24 cellular contexts compared by ENCODE assay signal in genomic region chr17:81046770-81047359, GRCh38. TPM values are rescaled to one million over a fixed set of nuclear protein-coding genes. Genes with fewer than 3 reads are reported as not detected.
DNase-seq lines count a peak whose midpoint lies in the region; ATAC-seq and TF ChIP-seq lines count a peak whose summit lies in the region.
"Had no signal": no experiment of that assay in that cellular context is flagged by ENCODE, and none has a peak within 500 bp of the region (broad histone marks: within the 10 kb centered on the region; RNA-seq: fewer than 3 reads in every experiment).

No MANE protein-coding gene starts in this region.

- no TSS peak for BruUV-seq in Panc1 (replicated peaks; lab: Mats Ljungman, UMichigan)

- H3K27ac ChIP-seq in Panc1 (ENCODE audit: low read length) (peak overlapping the region; percentile 99), gastroesophageal sphincter (peak overlapping the region in 3 of 4 donors; percentile 48 to 81 (median 79)), parathyroid adenoma (peak overlapping the region; percentile 22), vagina (peak overlapping the region; percentile 7)
- H3K27ac ChIP-seq: colonic mucosa, foreskin keratinocyte, hepatocyte had no signal

- peaks cover 36% of the 10 kb centered on the region for H3K79me2 ChIP-seq in parathyroid adenoma

- H3K9ac ChIP-seq in parathyroid adenoma: no peak overlapping the region

- no peak overlapping the region for H2AFZ ChIP-seq in parathyroid adenoma
- H2AFZ ChIP-seq: hepatocyte had no signal

- 85% methylated on average over 12 of the region's 18 CpGs; no CpG with 5 or more reads in 1 of the 2 donors for WGBS in gastroesophageal sphincter (ENCODE audit: low coverage in 1 of 2), 2 donors

- TF ChIP-seq CTCF in Panc1 (IDR thresholded peaks at IDR 0.05) (no peak), gastroesophageal sphincter (IDR thresholded peaks at IDR 0.05) (no peak), parathyroid adenoma (IDR thresholded peaks at IDR 0.05) (no peak), vagina (IDR thresholded peaks at IDR 0.05) (no peak)

- H3K27me3 ChIP-seq in Panc1 (ENCODE audit: control insufficient read depth, insufficient read depth, low read length): no peaks in the 10 kb centered on the region
- H3K27me3 ChIP-seq in gastroesophageal sphincter: no peaks in the 10 kb centered on the region
- H3K27me3 ChIP-seq in parathyroid adenoma (ENCODE audit: control insufficient read depth, insufficient read depth, low read length): no peaks in the 10 kb centered on the region
- H3K27me3 ChIP-seq in vagina: no peaks in the 10 kb centered on the region
- H3K27me3 ChIP-seq: colonic mucosa, foreskin keratinocyte, hepatocyte had no signal

- in situ Hi-C loops in Panc1 (cut with HindIII; ENCODE audit: low pct_unique_long_range_greater_than_20kb, low sequenced_read_pairs): no loop called here

- POLR2A ChIA-PET in Panc1 (lab: Charles Lee): no interaction called here

- no peak overlapping the region for H3K4me3 ChIP-seq in Panc1 (ENCODE audit: low read depth in 2 of 2, low read length in 2 of 2)
- H3K4me3 ChIP-seq in gastroesophageal sphincter: no peak overlapping the region
- no peak overlapping the region for H3K4me3 ChIP-seq in parathyroid adenoma (ENCODE audit: low read depth, low read length)
- H3K4me3 ChIP-seq in vagina: no peak overlapping the region
- H3K4me3 ChIP-seq: colonic mucosa, hepatocyte, K562 had no signal

- H3K4me2 ChIP-seq in parathyroid adenoma (ENCODE audit: low read length): no peak overlapping the region
- H3K4me2 ChIP-seq: hepatocyte had no signal

- H3K9me3 ChIP-seq in Panc1 (ENCODE audit: control insufficient read depth, insufficient read depth, low read depth, low read length) (no peaks in the 10 kb centered on the region), gastroesophageal sphincter (no peaks in the 10 kb centered on the region), parathyroid adenoma (ENCODE audit: control insufficient read depth, low read length) (no peaks in the 10 kb centered on the region), vagina (no peaks in the 10 kb centered on the region)
- H3K9me3 ChIP-seq: colonic mucosa had no signal

- CTCF ChIA-PET in Panc1 (lab: Charles Lee): no interaction called here

- no peak for TF ChIP-seq POLR2A in gastroesophageal sphincter (IDR thresholded peaks at IDR 0.05)
- TF ChIP-seq POLR2A in vagina (IDR thresholded peaks at IDR 0.05): no peak

- intact Hi-C loops in Panc1 (cut with micrococcal nuclease; ENCODE audit: unreplicated experiment) (no loop called here), vagina (cut with DNase I) (loop anchor here (5.0 kb wide), 1 partner anchor 40 kb away; no protein-coding TSS in a partner anchor)

- H3K4me1 ChIP-seq in Panc1 (ENCODE audit: control insufficient read depth, insufficient read depth, low read length) (peaks cover 99% of the 10 kb centered on the region), gastroesophageal sphincter (peaks cover 0 to 98% (median 42%) of the 10 kb centered on the region in 3 donors), parathyroid adenoma (peaks cover 17% of the 10 kb centered on the region), vagina (peaks cover 83% of the 10 kb centered on the region)

- DNase-seq in Panc1 (ENCODE audit: low read depth, low spot score): no peak
- no peak for DNase-seq in vagina (ENCODE audit: extremely low spot score in 2 of 2)
- no peak for DNase-seq in activated naive CD4-positive, alpha-beta T cell (lab: John Stamatoyannopoulos, UW)
- DNase-seq: activated CD4-positive, alpha-beta memory T cell treated with anti-CD3 and anti-CD28 coated beads for 36 hours; activated CD8-positive, alpha-beta memory T cell treated with anti-CD3 and anti-CD28 coated beads, Interleukin-2, amount 50 U/mL, for 48 hours; amygdala; colonic mucosa; effector memory CD4-positive, alpha-beta T cell; foreskin keratinocyte; left colon; naive thymus-derived CD8-positive, alpha-beta T cell; NCI-H1105 treated with DMSO at 0.1 percent for 48 hours; NCI-H2081; NCI-H226; small intestine; stimulated activated CD8-positive, alpha-beta memory T cell treated with anti-CD3 and anti-CD28 coated beads, Interleukin-4, amount 100 ng/mL, for 48 hours; T-helper 1 cell had no signal

- TF ChIP-seq EP300 in gastroesophageal sphincter (IDR thresholded peaks at IDR 0.05): no peak

- ATAC-seq in Panc1: no peak
- no peak for ATAC-seq in gastroesophageal sphincter
- no peak for ATAC-seq in HG02970 (IDR thresholded peaks at IDR 0.05; ENCODE audit: low FRiP score, unreplicated experiment)
- ATAC-seq in GM18858 (IDR thresholded peaks at IDR 0.05; ENCODE audit: unreplicated experiment): no peak
- ATAC-seq: activated CD4-positive, CD25-positive, alpha-beta regulatory T cell treated with anti-CD3 and anti-CD28 coated beads, Interleukin-2, amount 50 U/mL, for 24 hours; foreskin keratinocyte; K562; left colon; naive thymus-derived CD8-positive, alpha-beta T cell had no signal

- H3K36me3 ChIP-seq in Panc1 (ENCODE audit: control insufficient read depth, insufficient read depth, low read length) (no peaks in the 10 kb centered on the region), gastroesophageal sphincter (no peaks in the 10 kb centered on the region), parathyroid adenoma (ENCODE audit: control insufficient read depth, insufficient read depth, low read length) (no peaks in the 10 kb centered on the region), vagina (no peaks in the 10 kb centered on the region)
- H3K36me3 ChIP-seq: colonic mucosa had no signal

RNA-seq across cellular contexts. Expression of gene BAIAP2, which starts 11.9 kb away (rescaled TPM):
- total RNA-seq in Panc1 (2021; ENCODE audit: unreplicated experiment) (125 TPM), gastroesophageal sphincter (10 to 100 TPM; 32.7 to 54.9 (median 40.6) TPM), vagina (113 TPM)
- polyA plus RNA-seq in Panc1 (2012; ENCODE audit: insufficient read length): 117 TPM

RNA-seq across cellular contexts. Expression of gene CHMP6, which starts 55.2 kb away (rescaled TPM):
- total RNA-seq in Panc1 (2021; ENCODE audit: unreplicated experiment): 43.7 TPM
- polyA plus RNA-seq in Panc1 (2012; ENCODE audit: insufficient read length): 39.1 TPM
- 10 to 100 TPM; 17.6 to 26.0 (median 19.0) TPM for total RNA-seq in gastroesophageal sphincter
- 31.7 TPM for total RNA-seq in vagina

Comparison
In these comparisons a context has a peak if more than half of its experiments do, and no peak if none do; other contexts are left out.
1. H3K27ac ChIP-seq: peak in every context shown above with its lines; median percentile 99 in Panc1; 79 in gastroesophageal sphincter; 22 in parathyroid adenoma; 7 in vagina.